ENCODE assay signal across 13 cellular contexts in genomic region chr7:916291-916941, GRCh38. TPM values are rescaled to one million over a fixed set of nuclear protein-coding genes. Genes with fewer than 3 reads are reported as not detected.
DNase-seq lines count a peak whose midpoint lies in the region; ATAC-seq and TF ChIP-seq lines count a peak whose summit lies in the region.
"Had no signal": no experiment of that assay in that cellular context is flagged by ENCODE, and none has a peak within 500 bp of the region (broad histone marks: within the 10 kb centered on the region; RNA-seq: fewer than 3 reads in every experiment).

No MANE protein-coding gene starts in this region.

- no peaks in the 10 kb centered on the region for H3K36me3 Mint-ChIP-seq in CD8-positive, alpha-beta T cell
- H3K36me3 Mint-ChIP-seq in naive thymus-derived CD4-positive, alpha-beta T cell = peaks cover 0 to 4% (median 0%) of the 10 kb centered on the region in 5 donors

- H3K4me1 ChIP-seq in CD8-positive, alpha-beta T cell (ENCODE audit: insufficient read depth, low read length) = peaks cover 7% of the 10 kb centered on the region
- peaks cover under 1 to 2% of the 10 kb centered on the region in 2 donors for H3K4me1 ChIP-seq in naive thymus-derived CD4-positive, alpha-beta T cell (ENCODE audit: control insufficient read depth in 2 of 2, insufficient read depth in 2 of 2, low read length in 2 of 2)
- H3K4me1 ChIP-seq in tibial nerve = peaks cover 0 to 44% (median 13%) of the 10 kb centered on the region in 4 donors
- H3K4me1 ChIP-seq: pancreas had no signal

- no peak overlapping the region for H3K4me3 ChIP-seq in CD8-positive, alpha-beta T cell (ENCODE audit: low read depth, low read length)
- no peak overlapping the region for H3K4me3 ChIP-seq in naive thymus-derived CD4-positive, alpha-beta T cell (ENCODE audit: low read length)
- no peak overlapping the region for H3K4me3 ChIP-seq in tibial nerve
- H3K4me3 ChIP-seq: pancreas had no signal

- ATAC-seq in CD8-positive, alpha-beta T cell = no peak
- ATAC-seq in naive thymus-derived CD4-positive, alpha-beta T cell = no peak
- ATAC-seq in GM18873 (IDR thresholded peaks at IDR 0.05; ENCODE audit: low FRiP score, unreplicated experiment) = no peak
- ATAC-seq: stimulated activated naive CD8-positive, alpha-beta T cell treated with anti-CD3 and anti-CD28 coated beads, Interleukin-15, Interleukin-2, amounts not matched to agents 100 U/mL and 50 U/mL, for 24 hours had no signal

- H3K36me3 ChIP-seq in CD8-positive, alpha-beta T cell (ENCODE audit: insufficient read depth, low read length) = no peaks in the 10 kb centered on the region
- H3K36me3 ChIP-seq in naive thymus-derived CD4-positive, alpha-beta T cell (ENCODE audit: control insufficient read depth in 2 of 3, insufficient read depth in 3 of 3, low read length in 3 of 3) = no peaks in the 10 kb centered on the region
- H3K36me3 ChIP-seq in tibial nerve = peaks cover 0 to 12% (median 0%) of the 10 kb centered on the region in 3 donors
- H3K36me3 ChIP-seq: pancreas had no signal

- no peak overlapping the region for H3K27ac ChIP-seq in CD8-positive, alpha-beta T cell (ENCODE audit: low read depth, low read length)
- H3K27ac ChIP-seq in caudate nucleus (ENCODE audit: low read depth, low read length) (peak overlapping the region; percentile 67), tibial nerve (peak overlapping the region in 2 of 4 donors; percentile 57 to 80)
- H3K27ac ChIP-seq in naive thymus-derived CD4-positive, alpha-beta T cell (ENCODE audit: low read depth, low read length) = no peak overlapping the region
- H3K27ac ChIP-seq: HL-60, pancreas had no signal

- H3K4me3 Mint-ChIP-seq in CD8-positive, alpha-beta T cell = no peak overlapping the region
- no peak overlapping the region for H3K4me3 Mint-ChIP-seq in naive thymus-derived CD4-positive, alpha-beta T cell

- H3K4me1 Mint-ChIP-seq in CD8-positive, alpha-beta T cell (ENCODE audit: low read depth) = peaks cover 16% of the 10 kb centered on the region
- peaks cover 10 to 20% (median 12%) of the 10 kb centered on the region in 7 donors for H3K4me1 Mint-ChIP-seq in naive thymus-derived CD4-positive, alpha-beta T cell

- H3K9me3 ChIP-seq in CD8-positive, alpha-beta T cell (ENCODE audit: low read length) = no peaks in the 10 kb centered on the region
- H3K9me3 ChIP-seq in naive thymus-derived CD4-positive, alpha-beta T cell (ENCODE audit: control insufficient read depth in 2 of 3, low read length in 3 of 3) = no peaks in the 10 kb centered on the region
- no peaks in the 10 kb centered on the region for H3K9me3 ChIP-seq in tibial nerve
- H3K9me3 ChIP-seq: pancreas had no signal

- no peaks in the 10 kb centered on the region for H3K27me3 Mint-ChIP-seq in CD8-positive, alpha-beta T cell (ENCODE audit: low read depth)
- H3K27me3 Mint-ChIP-seq in naive thymus-derived CD4-positive, alpha-beta T cell = no peaks in the 10 kb centered on the region

- H3K9me3 Mint-ChIP-seq in CD8-positive, alpha-beta T cell = no peaks in the 10 kb centered on the region
- peaks cover 0 to 1% (median 0%) of the 10 kb centered on the region in 11 donors for H3K9me3 Mint-ChIP-seq in naive thymus-derived CD4-positive, alpha-beta T cell

- intact Hi-C loops in CD8-positive, alpha-beta T cell (cut with DNase I, micrococcal nuclease) = no loop called here
- intact Hi-C loops in naive thymus-derived CD4-positive, alpha-beta T cell (cut with micrococcal nuclease) = no loop called here

- CTCF ChIA-PET in CD8-positive, alpha-beta T cell (lab: Charles Lee) = interaction anchor here (1.2 kb wide), 1 partner anchor 41 kb away, joined by 3 read pairs; no protein-coding TSS in a partner anchor
- CTCF ChIA-PET in naive thymus-derived CD4-positive, alpha-beta T cell (lab: Charles Lee) = interaction anchor here (0.6 kb wide), 1 partner anchor 12 kb away, joined by 4 read pairs; no protein-coding TSS in a partner anchor

- TF ChIP-seq POLR2A in tibial nerve (IDR thresholded peaks at IDR 0.05) = no peak

- TF ChIP-seq EP300 in tibial nerve (IDR thresholded peaks at IDR 0.05) = no peak

- TF ChIP-seq CTCF in CD8-positive, alpha-beta T cell (IDR thresholded peaks at IDR 0.05) = no peak
- no peak for TF ChIP-seq CTCF in tibial nerve (IDR thresholded peaks at IDR 0.05)

- peak overlapping the region; percentile 30 for H3K27ac Mint-ChIP-seq in CD8-positive, alpha-beta T cell
- peak overlapping the region in 5 of 9 donors; percentile 39 to 71 (median 65) for H3K27ac Mint-ChIP-seq in naive thymus-derived CD4-positive, alpha-beta T cell

- POLR2A ChIA-PET in CD8-positive, alpha-beta T cell (lab: Charles Lee) = no interaction called here
- POLR2A ChIA-PET in naive thymus-derived CD4-positive, alpha-beta T cell (lab: Charles Lee) = no interaction called here

- DNase-seq in CD8-positive, alpha-beta T cell = peak in 1 of 7 experiments; percentile 1
- DNase-seq in NCI-H1092 treated with DMSO at 0.1 percent for 48 hours (lab: John Stamatoyannopoulos, UW) = peak; percentile 52
- peak in 10 of 61 donors; percentile 25 to 62 (median 46) for DNase-seq in caudate nucleus (lab: John Stamatoyannopoulos, UW)
- no peak for DNase-seq in naive thymus-derived CD4-positive, alpha-beta T cell
- DNase-seq in tibial nerve (ENCODE audit: low spot score in 2 of 2) = no peak
- no peak for DNase-seq in DMS153 treated with DMSO at 0.1 percent for 48 hours (lab: John Stamatoyannopoulos, UW; ENCODE audit: unreplicated experiment)
- no peak for DNase-seq in NCI-H524 treated with DMSO at 0.1 percent for 48 hours (lab: John Stamatoyannopoulos, UW)
- DNase-seq: effector CD8-positive, alpha-beta T cell; stimulated activated CD4-positive, alpha-beta T cell treated with anti-CD3 and anti-CD28 coated beads, Interleukin-2, amount 100 ng/mL, for 48 hours; stimulated activated naive CD8-positive, alpha-beta T cell treated with anti-CD3 and anti-CD28 coated beads, Interleukin-15, Interleukin-2, amounts not matched to agents 100 U/mL and 50 U/mL, for 24 hours had no signal

- H3K27me3 ChIP-seq in CD8-positive, alpha-beta T cell (ENCODE audit: insufficient read depth, low read length) = no peaks in the 10 kb centered on the region
- no peaks in the 10 kb centered on the region for H3K27me3 ChIP-seq in naive thymus-derived CD4-positive, alpha-beta T cell (ENCODE audit: control insufficient read depth in 2 of 2, insufficient read depth in 2 of 2, low read length in 2 of 2)
- H3K27me3 ChIP-seq in tibial nerve = no peaks in the 10 kb centered on the region
- H3K27me3 ChIP-seq: pancreas had no signal

- 32 to 34% methylated on average over 13 to 15 of the region's 17 CpGs for WGBS in tibial nerve, 2 donors

RNA-seq across cellular contexts. Expression of gene ADAP1, which starts 38.1 kb away (rescaled TPM):
- total RNA-seq in CD8-positive, alpha-beta T cell = 10 to 100 TPM; 10.9 to 11.5 TPM
- total RNA-seq in naive thymus-derived CD4-positive, alpha-beta T cell = 10 to 100 TPM in 3 of 5 experiments, 1 to 10 TPM in 2; 5.0 to 68.6 (median 17.3) TPM
- polyA plus RNA-seq in naive thymus-derived CD4-positive, alpha-beta T cell = 1 to 10 TPM; 3.8 to 5.5 TPM
- total RNA-seq in tibial nerve = 10 to 100 TPM; 29.3 to 53.0 (median 39.6) TPM

RNA-seq across cellular contexts. Expression of gene GET4, which starts 40.1 kb away (rescaled TPM):
- 10 to 100 TPM; 75.4 to 83.1 TPM for total RNA-seq in CD8-positive, alpha-beta T cell
- total RNA-seq in naive thymus-derived CD4-positive, alpha-beta T cell = 10 to 100 TPM; 42.6 to 82.1 (median 52.6) TPM
- polyA plus RNA-seq in naive thymus-derived CD4-positive, alpha-beta T cell = 10 to 100 TPM; 20.5 to 38.6 TPM
- total RNA-seq in tibial nerve = 10 to 100 TPM; 29.8 to 50.2 (median 38.3) TPM

RNA-seq across cellular contexts. Expression of gene COX19, which starts 58.9 kb away (rescaled TPM):
- total RNA-seq in CD8-positive, alpha-beta T cell = 10 to 100 TPM; 40.3 to 42.4 TPM
- total RNA-seq in naive thymus-derived CD4-positive, alpha-beta T cell = 10 to 100 TPM; 18.3 to 48.2 (median 46.1) TPM
- polyA plus RNA-seq in naive thymus-derived CD4-positive, alpha-beta T cell = 10 to 100 TPM; 26.7 to 28.1 TPM
- 10 to 100 TPM; 10.8 to 21.3 (median 11.2) TPM for total RNA-seq in tibial nerve
